In the genomic region with DNA sequence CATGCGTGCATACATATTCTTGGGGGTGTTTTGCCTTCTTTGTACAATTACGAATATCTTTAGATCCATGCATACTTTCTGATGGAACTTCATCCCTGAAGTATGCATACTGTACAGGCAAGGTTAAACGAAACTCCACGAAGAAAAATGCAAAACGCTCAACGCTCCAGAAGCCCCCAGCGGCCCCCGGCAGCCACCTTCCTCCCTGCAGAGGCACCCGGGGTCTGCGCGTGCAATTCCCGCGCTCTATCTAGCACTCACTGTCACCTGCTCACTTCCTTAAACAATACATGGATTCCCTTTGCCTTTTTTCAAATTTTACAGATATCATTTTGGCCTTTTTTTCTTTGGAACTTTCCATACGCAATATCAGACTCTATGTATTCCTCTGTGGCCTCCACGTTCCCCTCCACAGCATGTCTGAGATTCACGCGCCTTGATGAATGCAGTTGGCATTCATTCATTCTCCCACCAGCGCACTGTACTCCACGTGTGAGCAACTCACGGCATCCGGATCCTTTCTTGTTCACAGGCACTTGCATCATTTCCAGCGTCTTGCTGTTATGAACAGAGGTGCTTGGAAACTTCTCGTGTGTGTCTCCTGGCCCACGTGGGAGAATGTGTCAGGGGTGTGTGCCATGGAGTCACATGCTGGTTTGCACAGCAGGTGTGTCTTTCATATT, we compare ENCODE assay signal across 18 cellular contexts.
"Had no signal": no experiment of that assay in that cellular context is flagged by ENCODE, and none has a peak within 500 bp of the region (broad histone marks: within the 10 kb centered on the region; RNA-seq: fewer than 3 reads in every experiment).

No MANE protein-coding gene starts in this region.

- H3K4me2 ChIP-seq: hepatocyte had no signal

- H3K27me3 ChIP-seq: hepatocyte, pancreas, vagina had no signal

- DNase-seq: effector memory CD8-positive, alpha-beta T cell; foreskin fibroblast; left colon; left ventricle myocardium superior; mammary epithelial cell; naive thymus-derived CD4-positive, alpha-beta T cell; nephron progenitor cell; right cardiac atrium; small intestine; stimulated activated CD4-positive, alpha-beta T cell treated with anti-CD3 and anti-CD28 coated beads, Interleukin-2, amount 100 ng/mL, for 48 hours; stimulated activated naive CD4-positive, alpha-beta T cell treated with Interleukin-2 at 50 U/mL for 16 hours; upper lobe of left lung had no signal

- H3K4me3 Mint-ChIP-seq: effector memory CD8-positive, alpha-beta T cell; naive thymus-derived CD4-positive, alpha-beta T cell had no signal

- H3K36me3 Mint-ChIP-seq: naive thymus-derived CD4-positive, alpha-beta T cell had no signal

- H3K36me3 ChIP-seq: esophagus muscularis mucosa, pancreas, upper lobe of left lung, vagina had no signal

- H3K27me3 Mint-ChIP-seq: progenitor cell of endocrine pancreas had no signal

- ATAC-seq: effector memory CD8-positive, alpha-beta T cell; left colon; left ventricle myocardium superior; naive thymus-derived CD4-positive, alpha-beta T cell; pancreas; right cardiac atrium had no signal

- H2AFZ ChIP-seq: hepatocyte had no signal

- H3K27ac ChIP-seq: epithelial cell of prostate, esophagus muscularis mucosa, hepatocyte, pancreas, upper lobe of left lung, vagina had no signal

- H3K9me3 ChIP-seq: pancreas, vagina had no signal

- H3K27ac Mint-ChIP-seq: effector memory CD8-positive, alpha-beta T cell; naive thymus-derived CD4-positive, alpha-beta T cell; nephron progenitor cell; progenitor cell of endocrine pancreas had no signal

- H3K4me3 ChIP-seq: esophagus muscularis mucosa, hepatocyte, pancreas, upper lobe of left lung, vagina had no signal

- H3K9me3 Mint-ChIP-seq: effector memory CD8-positive, alpha-beta T cell had no signal

- H3K4me1 ChIP-seq: pancreas had no signal
